ENCODE assay signal across 23 cellular contexts in genomic region chr16:4147236-4147635, GRCh38. TPM values are rescaled to one million over a fixed set of nuclear protein-coding genes. Genes with fewer than 3 reads are reported as not detected.
A peak's percentile ranks its signal among the peaks of the same experiment; 100 is the strongest.
DNase-seq lines count a peak whose midpoint lies in the region; ATAC-seq, FAIRE-seq and TF ChIP-seq lines count a peak whose summit lies in the region.
"Had no signal": no experiment of that assay in that cellular context is flagged by ENCODE, and none has a peak within 500 bp of the region (broad histone marks: within the 10 kb centered on the region; RNA-seq: fewer than 3 reads in every experiment).

No MANE protein-coding gene starts in this region.

- no peak for ATAC-seq in activated CD4-positive, alpha-beta T cell treated with anti-CD3 and anti-CD28 coated beads for 36 hours
- ATAC-seq: A549; CD8-positive, alpha-beta T cell; HCT116 had no signal

- H3K9me3 Mint-ChIP-seq in MCF 10A (ENCODE audit: unreplicated experiment): no peaks in the 10 kb centered on the region
- H3K9me3 Mint-ChIP-seq in activated CD4-positive, alpha-beta T cell treated with anti-CD3 and anti-CD28 coated beads for 36 hours (ENCODE audit: low read depth): no peaks in the 10 kb centered on the region
- H3K9me3 Mint-ChIP-seq: CD8-positive, alpha-beta T cell; HFFc6 had no signal

- no peaks in the 10 kb centered on the region; the same call in 1 of the 2 replicates for H3K23me2 ChIP-seq in H1 (ENCODE audit: low read depth, low read length)

- H3K4me3 ChIP-seq in breast epithelium (no peak overlapping the region), H1 (ENCODE audit: extremely low read depth in 1 of 4, insufficient read depth in 2 of 4, low read depth in 3 of 4, low read length in 4 of 4) (no peak overlapping the region)
- H3K4me3 ChIP-seq: A549; BLaER1 treated with 17β-estradiol and CSF1 and Interleukin-3, amounts not matched to agents 10 nM and 100 nM; GM23248 had no signal

- H2AFZ ChIP-seq in H1 (ENCODE audit: low read length): no peak overlapping the region
- H2AFZ ChIP-seq: GM23248 had no signal

- H3K27me3 ChIP-seq in breast epithelium (no peaks in the 10 kb centered on the region), H1 (replicated peaks in 1 of 4; ENCODE audit: control insufficient read depth in 3 of 4, extremely low read depth in 1 of 4, insufficient read depth in 3 of 4, low read length in 3 of 4) (no peaks in the 10 kb centered on the region)
- H3K27me3 ChIP-seq: BLaER1 treated with 17β-estradiol and CSF1 and Interleukin-3, amounts not matched to agents 10 nM and 100 nM had no signal

- intact Hi-C loops in MCF 10A (cut with micrococcal nuclease): no loop called here
- intact Hi-C loops in breast epithelium (cut with DNase I; ENCODE audit: low total_unique reads): no loop called here
- intact Hi-C loops in activated CD4-positive, alpha-beta T cell treated with anti-CD3 and anti-CD28 coated beads for 36 hours (cut with DNase I, micrococcal nuclease): no loop called here

- no peak overlapping the region for H2BK20ac ChIP-seq in H1 (ENCODE audit: low read length)

- H3K56ac ChIP-seq in H1 (replicated peaks; ENCODE audit: insufficient read length, low read depth, low read length): no peak overlapping the region

- no peaks in the 10 kb centered on the region for H3K36me3 Mint-ChIP-seq in MCF 10A (ENCODE audit: insufficient read depth, unreplicated experiment)
- no peaks in the 10 kb centered on the region for H3K36me3 Mint-ChIP-seq in activated CD4-positive, alpha-beta T cell treated with anti-CD3 and anti-CD28 coated beads for 36 hours (ENCODE audit: low read depth)
- H3K36me3 Mint-ChIP-seq: CD8-positive, alpha-beta T cell had no signal

- no peaks in the 10 kb centered on the region for H4K20me1 ChIP-seq in H1 (replicated peaks in 1 of 2; ENCODE audit: control insufficient read depth in 1 of 2, insufficient read depth in 2 of 2, low read length in 2 of 2)
- H4K20me1 ChIP-seq: BLaER1 treated with 17β-estradiol and CSF1 and Interleukin-3, amounts not matched to agents 10 nM and 100 nM had no signal

- DNase-seq in MCF 10A (ENCODE audit: unreplicated experiment) (no peak), breast epithelium (ENCODE audit: low spot score in 2 of 2) (no peak), NCI-H146 treated with DMSO at 0.1 percent for 48 hours (lab: John Stamatoyannopoulos, UW; ENCODE audit: unreplicated experiment) (peak; percentile 69), H1 (ENCODE audit: low read depth in 1 of 2, low spot score in 2 of 2) (no peak), NCI-H2107 (lab: John Stamatoyannopoulos, UW) (no peak), NCI-H1092 treated with DMSO at 0.1 percent for 48 hours (lab: John Stamatoyannopoulos, UW) (no peak)
- no peak for DNase-seq in activated CD4-positive, alpha-beta T cell treated with anti-CD3 and anti-CD28 coated beads for 36 hours
- DNase-seq: CD8-positive, alpha-beta T cell; DMS 273 treated with DMSO at 0.1 percent for 48 hours; DMS53; DND-41; EL; GM23248; H7; HFFc6 had no signal

- H4K5ac ChIP-seq in H1 (ENCODE audit: insufficient read length, low read depth, low read length): no peak overlapping the region

- no peaks in the 10 kb centered on the region for H3K27me3 Mint-ChIP-seq in MCF 10A (ENCODE audit: insufficient read depth, unreplicated experiment)
- H3K27me3 Mint-ChIP-seq in activated CD4-positive, alpha-beta T cell treated with anti-CD3 and anti-CD28 coated beads for 36 hours: peaks cover 2% of the 10 kb centered on the region
- H3K27me3 Mint-ChIP-seq: B cell had no signal

- no TSS peak for BruUV-seq in MCF 10A (replicated peaks; lab: Mats Ljungman, UMichigan)

- no peak overlapping the region for H3K4me2 ChIP-seq in H1 (ENCODE audit: insufficient read depth in 1 of 2, low read depth in 2 of 2, low read length in 2 of 2)
- H3K4me2 ChIP-seq: A549; BLaER1 treated with 17β-estradiol and CSF1 and Interleukin-3, amounts not matched to agents 10 nM and 100 nM had no signal

- CTCF ChIA-PET in MCF 10A (lab: Yijun Ruan, JAX) (interaction anchor here (0.7 kb wide), 1 partner anchor 63 kb away, joined by 3 read pairs; no protein-coding TSS in a partner anchor), H1 (lab: Charles Lee; ENCODE audit: partially characterized antibody) (interaction anchor here (2.4 kb wide), 1 partner anchor 11 kb away, joined by 6 read pairs; no protein-coding TSS in a partner anchor)
- CTCF ChIA-PET in activated CD4-positive, alpha-beta T cell treated with anti-CD3 and anti-CD28 coated beads for 36 hours (lab: Charles Lee): interaction anchor here (0.7 to 1.1 kb wide), 2 partner anchors 15 to 33 kb away, joined by 3 to 5 read pairs; no protein-coding TSS in a partner anchor

- H4K91ac ChIP-seq in H1 (replicated peaks; ENCODE audit: insufficient read length, low read length): no peak overlapping the region

- no peak overlapping the region for H3K14ac ChIP-seq in H1 (ENCODE audit: insufficient read length)

- no peak overlapping the region for H3K4me3 Mint-ChIP-seq in MCF 10A (ENCODE audit: unreplicated experiment)
- H3K4me3 Mint-ChIP-seq in activated CD4-positive, alpha-beta T cell treated with anti-CD3 and anti-CD28 coated beads for 36 hours: no peak overlapping the region
- H3K4me3 Mint-ChIP-seq: B cell; CD8-positive, alpha-beta T cell; HFFc6 had no signal

- 85% methylated on average over 10 of the region's 10 CpGs; no CpG with 5 or more reads in 1 of the 2 experiments for WGBS in H1 (ENCODE audit: extremely low coverage in 1 of 2, insufficient coverage in 1 of 2, insufficient read length in 1 of 2, insufficient replicate concordance in 2 of 2, low coverage in 1 of 2, low lambda C conversion rate in 2 of 2, missing lambda C conversion rate in 1 of 2), 2 experiments

- H3K36me3 ChIP-seq in breast epithelium: no peaks in the 10 kb centered on the region
- no peaks in the 10 kb centered on the region for H3K36me3 ChIP-seq in H1 (ENCODE audit: control insufficient read depth in 2 of 4, insufficient read depth in 4 of 4, low read length in 3 of 4)
- H3K36me3 ChIP-seq: BLaER1 treated with 17β-estradiol and CSF1 and Interleukin-3, amounts not matched to agents 10 nM and 100 nM had no signal

- no peaks in the 10 kb centered on the region for H3K79me2 ChIP-seq in H1 (ENCODE audit: control insufficient read depth in 1 of 2, insufficient read depth in 2 of 2, low read length in 2 of 2)

- no peaks in the 10 kb centered on the region for H3K4me1 ChIP-seq in breast epithelium
- no peaks in the 10 kb centered on the region; a peak in 1 of 7 replicates for H3K4me1 ChIP-seq in H1 (replicated peaks in 1 of 4; ENCODE audit: control insufficient read depth in 3 of 4, insufficient read depth in 4 of 4, low read length in 3 of 4)
- H3K4me1 ChIP-seq: A549 had no signal

- no peak overlapping the region for H3K9ac ChIP-seq in H1 (replicated peaks in 1 of 4; ENCODE audit: extremely low read depth in 1 of 4, low read depth in 3 of 4, low read length in 3 of 4)
- H3K9ac ChIP-seq: BLaER1 treated with 17β-estradiol and CSF1 and Interleukin-3, amounts not matched to agents 10 nM and 100 nM; GM23248 had no signal

- H3K27ac Mint-ChIP-seq in MCF 10A (ENCODE audit: low read depth, unreplicated experiment): peak overlapping the region; percentile 25
- no peak overlapping the region for H3K27ac Mint-ChIP-seq in activated CD4-positive, alpha-beta T cell treated with anti-CD3 and anti-CD28 coated beads for 36 hours
- H3K27ac Mint-ChIP-seq: B cell; CD8-positive, alpha-beta T cell; HFFc6 had no signal

- H3K79me1 ChIP-seq in H1 (ENCODE audit: low read depth, low read length): no peaks in the 10 kb centered on the region; the same call in 1 of the 2 replicates

- H3K18ac ChIP-seq in H1 (ENCODE audit: extremely low read depth, low read length): no peak overlapping the region

- H3K27ac ChIP-seq in breast epithelium (no peak overlapping the region), H1 (ENCODE audit: low read depth, low read length) (no peak overlapping the region)
- H3K27ac ChIP-seq: 22Rv1; A549; BLaER1 treated with 17β-estradiol and CSF1 and Interleukin-3, amounts not matched to agents 10 nM and 100 nM; GM23248 had no signal

- no peak overlapping the region for H2AK5ac ChIP-seq in H1 (ENCODE audit: low read depth, low read length)

- peak overlapping the region; percentile 43 for H4K8ac ChIP-seq in H1 (ENCODE audit: extremely low read depth, insufficient read depth, low read length)

- H3K9me3 ChIP-seq in breast epithelium (no peaks in the 10 kb centered on the region), H1 (ENCODE audit: insufficient read depth in 2 of 2, low read depth in 1 of 2, low read length in 1 of 2) (no peaks in the 10 kb centered on the region)
- H3K9me3 ChIP-seq: A549 had no signal

- H3K4ac ChIP-seq in H1 (replicated peaks; ENCODE audit: insufficient read length, low read depth, low read length): no peak overlapping the region

- no peak overlapping the region for H2BK5ac ChIP-seq in H1 (ENCODE audit: low read depth, low read length)

- H3K4me1 Mint-ChIP-seq in MCF 10A (ENCODE audit: insufficient read depth, unreplicated experiment): no peaks in the 10 kb centered on the region
- H3K4me1 Mint-ChIP-seq in activated CD4-positive, alpha-beta T cell treated with anti-CD3 and anti-CD28 coated beads for 36 hours: no peaks in the 10 kb centered on the region
- H3K4me1 Mint-ChIP-seq: B cell had no signal

- POLR2A ChIA-PET in MCF 10A (lab: Yijun Ruan, JAX) (interaction anchor here (0.7 to 0.9 kb wide), 3 partner anchors 11 to 75 kb away, joined by 3 read pairs; no protein-coding TSS in a partner anchor), H1 (lab: Charles Lee; ENCODE audit: partially characterized antibody) (interaction anchor here (0.6 kb wide), 1 partner anchor 50 kb away, joined by 4 read pairs; no protein-coding TSS in a partner anchor)
- POLR2A ChIA-PET in activated CD4-positive, alpha-beta T cell treated with anti-CD3 and anti-CD28 coated beads for 36 hours (lab: Charles Lee): no interaction called here

- H2BK15ac ChIP-seq in H1 (ENCODE audit: low read length): no peak overlapping the region

- TF ChIP-seq POLR2A in breast epithelium (IDR thresholded peaks at IDR 0.05) (no peak), H1 (IDR thresholded peaks at IDR 0.05; ENCODE audit: control extremely low read depth in 1 of 2, low read depth in 2 of 2, low read length in 2 of 2) (no peak)

- TF ChIP-seq RAD21 in H1 (IDR thresholded peaks at IDR 0.05 in 1 of 2, conservative IDR thresholded peaks at IDR 0.05 in 1 of 2; ENCODE audit: low read depth in 2 of 2, low read length in 2 of 2): no peak

- H2BK12ac ChIP-seq in H1 (ENCODE audit: low read depth, low read length): no peak overlapping the region

- no peak overlapping the region for H3K23ac ChIP-seq in H1 (ENCODE audit: insufficient read length)

- TF ChIP-seq CTCF in MCF 10A (IDR thresholded peaks at IDR 0.05; ENCODE audit: unreplicated experiment) (no peak), breast epithelium (IDR thresholded peaks at IDR 0.05) (no peak), H1 (IDR thresholded peaks at IDR 0.05; ENCODE audit: control extremely low read depth in 1 of 3, insufficient read depth in 1 of 3, low read depth in 1 of 3, low read length in 3 of 3) (no peak)

- H2BK120ac ChIP-seq in H1 (replicated peaks; ENCODE audit: low read depth, low read length): no peak overlapping the region

- TF ChIP-seq EP300 in H1 (IDR thresholded peaks at IDR 0.05; ENCODE audit: borderline replicate concordance in 1 of 2, low read depth in 2 of 2, low read length in 2 of 2): no peak

- FAIRE-seq in H1 (lab: Jason Lieb, UNC): no peak
- FAIRE-seq: A549, G401.6, GM12891, GM19239 had no signal

RNA-seq across cellular contexts. Expression of gene ADCY9, which starts 31.0 kb away (rescaled TPM):
- total RNA-seq in MCF 10A (2022): 13.1 and 14.2 TPM in 2 replicates
- 10 to 100 TPM; 10.9 to 14.4 (median 12.0) TPM for total RNA-seq in breast epithelium
- total RNA-seq in H1 (2021; fragmentation: NEBNext Ultra II Directional; extraction: Animal tissue kit (Norgen Biotek cat#: 25700)): 13.1 and 13.4 TPM in 2 replicates
- polyA plus RNA-seq in H1 (2011; rRNA removed): 5.4 and 10.5 TPM in 2 replicates
- 4.9 TPM for polyA plus RNA-seq in H1 (2011; cell fraction: cytosol; rRNA removed)
- 11.9 TPM for polyA plus RNA-seq in H1 (2011; cell fraction: nucleus; rRNA removed)
- 5.1 to 6.7 TPM (median 5.5 TPM) in 4 replicates for polyA plus RNA-seq in H1 (2012, experiment 1 of 2)
- 4.0 TPM for polyA plus RNA-seq in H1 (2012, experiment 2 of 2)
- 9.1 TPM for polyA plus RNA-seq in H1 (2013, experiment 1 of 2)
- 10.1 TPM for polyA plus RNA-seq in H1 (2013, experiment 2 of 2)
- 8.1 and 11.4 TPM in 2 replicates for polyA minus RNA-seq in H1 (2011; rRNA and poly(A)+ RNA removed)
- 21.2 TPM for polyA minus RNA-seq in H1 (2011; cell fraction: cytosol; rRNA and poly(A)+ RNA removed)
- polyA minus RNA-seq in H1 (2011; cell fraction: nucleus; rRNA and poly(A)+ RNA removed): 9.9 TPM
- total RNA-seq in activated CD4-positive, alpha-beta T cell treated with anti-CD3 and anti-CD28 coated beads for 36 hours: 1 to 10 TPM; 5.3 to 6.2 TPM
